ENCODE assay signal across 16 cellular contexts in the genomic region with DNA sequence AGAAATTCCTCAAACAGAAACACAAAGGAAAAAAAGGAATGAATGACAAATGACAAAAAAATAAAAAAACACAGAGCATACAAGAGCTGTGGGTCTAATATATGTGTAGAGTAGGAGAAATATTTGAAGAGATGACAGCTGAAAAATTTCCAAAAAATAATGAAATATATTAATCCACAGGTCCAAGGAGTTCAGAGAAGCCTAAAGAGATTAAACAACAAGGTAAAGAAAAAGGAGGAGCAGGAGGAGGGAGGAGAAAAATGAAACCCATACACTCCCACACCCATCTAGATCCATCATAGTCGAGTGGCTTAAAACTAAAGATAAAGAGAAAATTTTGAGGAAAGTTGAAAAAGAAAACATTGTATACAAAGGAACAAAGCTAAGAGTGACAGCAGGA.
DNase-seq lines count a peak whose midpoint lies in the region; ATAC-seq and TF ChIP-seq lines count a peak whose summit lies in the region.
"Had no signal": no experiment of that assay in that cellular context is flagged by ENCODE, and none has a peak within 500 bp of the region (broad histone marks: within the 10 kb centered on the region; RNA-seq: fewer than 3 reads in every experiment).

No MANE protein-coding gene starts in this region.

- peaks cover 12% of the 10 kb centered on the region for H3K4me1 ChIP-seq in HEK293 (ENCODE audit: control insufficient read depth, insufficient read depth, low read length)

- H3K4me3 ChIP-seq in HEK293 (ENCODE audit: low read depth, low read length): no peak overlapping the region
- H3K4me3 ChIP-seq: BLaER1 treated with 17β-estradiol and CSF1 and Interleukin-3, amounts not matched to agents 10 nM and 100 nM; GM23338 had no signal

- POLR2A ChIA-PET in HEK293 (lab: Yijun Ruan, JAX): interaction anchor here (1.7 kb wide), 1 partner anchor 25 kb away, joined by 3 read pairs; no protein-coding TSS in a partner anchor

- H3K27ac Mint-ChIP-seq in T-helper 17 cell (peak overlapping the region; percentile 71), nephron progenitor cell (peak overlapping the region; percentile 78)
- no peak overlapping the region for H3K27ac Mint-ChIP-seq in activated T-helper 2 cell treated with anti-CD3 and anti-CD28 coated beads, Interferon-gamma antibody, Interleukin-2, Interleukin-4, amounts not matched to agents 10 μg/mL and 5 μg/mL and 100 μg/mL, durations not matched to agents 14 hours and 24 hours and 36 hours
- H3K27ac Mint-ChIP-seq: B cell; CD8-positive, alpha-beta T cell; GM23338; HFFc6 had no signal

- H3K27me3 Mint-ChIP-seq in T-helper 17 cell (no peaks in the 10 kb centered on the region), nephron progenitor cell (ENCODE audit: low read depth, poor library complexity) (peaks cover 3% of the 10 kb centered on the region)
- H3K27me3 Mint-ChIP-seq in activated T-helper 2 cell treated with anti-CD3 and anti-CD28 coated beads, Interferon-gamma antibody, Interleukin-2, Interleukin-4, amounts not matched to agents 10 μg/mL and 5 μg/mL and 100 μg/mL, durations not matched to agents 14 hours and 24 hours and 36 hours (ENCODE audit: low read depth): peaks cover 13% of the 10 kb centered on the region
- H3K27me3 Mint-ChIP-seq: B cell had no signal

- ATAC-seq in T-helper 17 cell: no peak
- ATAC-seq: CD8-positive, alpha-beta T cell; GM23338; HepG2 had no signal

- H3K4me3 Mint-ChIP-seq in T-helper 17 cell (no peak overlapping the region), nephron progenitor cell (no peak overlapping the region)
- no peak overlapping the region for H3K4me3 Mint-ChIP-seq in activated T-helper 2 cell treated with anti-CD3 and anti-CD28 coated beads, Interferon-gamma antibody, Interleukin-2, Interleukin-4, amounts not matched to agents 10 μg/mL and 5 μg/mL and 100 μg/mL, durations not matched to agents 14 hours and 24 hours and 36 hours (ENCODE audit: low read depth)
- H3K4me3 Mint-ChIP-seq: B cell; CD8-positive, alpha-beta T cell; GM23338; HFFc6 had no signal

- CTCF ChIA-PET in HEK293 (lab: Yijun Ruan, JAX): no interaction called here

- no peaks in the 10 kb centered on the region for H3K36me3 ChIP-seq in HEK293 (ENCODE audit: control insufficient read depth in 2 of 2, insufficient read depth in 1 of 2, low read length in 2 of 2)

- H3K9me3 ChIP-seq in HEK293 (ENCODE audit: control insufficient read depth, insufficient read depth, low read depth, low read length) (no peaks in the 10 kb centered on the region), T-helper 17 cell (ENCODE audit: control insufficient read depth, low read length, poor library complexity, severe bottlenecking) (no peaks in the 10 kb centered on the region)

- peaks cover 4% of the 10 kb centered on the region for H3K36me3 Mint-ChIP-seq in T-helper 17 cell (ENCODE audit: low read depth)
- H3K36me3 Mint-ChIP-seq in nephron progenitor cell (ENCODE audit: low read depth): peaks cover 18% of the 10 kb centered on the region
- peaks cover 13% of the 10 kb centered on the region for H3K36me3 Mint-ChIP-seq in activated T-helper 2 cell treated with anti-CD3 and anti-CD28 coated beads, Interferon-gamma antibody, Interleukin-2, Interleukin-4, amounts not matched to agents 10 μg/mL and 5 μg/mL and 100 μg/mL, durations not matched to agents 14 hours and 24 hours and 36 hours (ENCODE audit: low read depth)
- H3K36me3 Mint-ChIP-seq: CD8-positive, alpha-beta T cell had no signal

- H3K4me1 Mint-ChIP-seq in T-helper 17 cell (peaks cover 17% of the 10 kb centered on the region), nephron progenitor cell (peaks cover 43% of the 10 kb centered on the region)
- H3K4me1 Mint-ChIP-seq in activated T-helper 2 cell treated with anti-CD3 and anti-CD28 coated beads, Interferon-gamma antibody, Interleukin-2, Interleukin-4, amounts not matched to agents 10 μg/mL and 5 μg/mL and 100 μg/mL, durations not matched to agents 14 hours and 24 hours and 36 hours (ENCODE audit: low read depth): no peaks in the 10 kb centered on the region

- no peak overlapping the region for H3K27ac ChIP-seq in HEK293 (ENCODE audit: extremely low read depth, low read depth, low read length)
- H3K27ac ChIP-seq: BLaER1 treated with 17β-estradiol and CSF1 and Interleukin-3, amounts not matched to agents 10 nM and 100 nM had no signal

- DNase-seq in T-helper 17 cell: no peak
- no peak for DNase-seq in nephron progenitor cell
- DNase-seq in stimulated activated CD4-positive, alpha-beta T cell treated with anti-CD3 and anti-CD28 coated beads, Interleukin-12 subunit alpha, Interleukin-12 subunit beta, amount 100 ng/mL, for 4 hours: no peak
- DNase-seq in activated T-helper 2 cell treated with anti-CD3 and anti-CD28 coated beads, Interferon-gamma antibody, Interleukin-2, Interleukin-4, amounts not matched to agents 10 μg/mL and 5 μg/mL and 100 μg/mL, durations not matched to agents 14 hours and 24 hours and 36 hours (ENCODE audit: low spot score): no peak
- DNase-seq in DMS153 (lab: John Stamatoyannopoulos, UW): no peak
- DNase-seq in GF-D8 (lab: John Stamatoyannopoulos, UW): no peak
- DNase-seq: 8988T; CD8-positive, alpha-beta T cell; DMS 273 treated with DMSO at 0.1 percent for 48 hours; HCEC 1CT; HFFc6 had no signal

- peaks cover 38% of the 10 kb centered on the region for H3K9me3 Mint-ChIP-seq in nephron progenitor cell
- H3K9me3 Mint-ChIP-seq in activated T-helper 2 cell treated with anti-CD3 and anti-CD28 coated beads, Interferon-gamma antibody, Interleukin-2, Interleukin-4, amounts not matched to agents 10 μg/mL and 5 μg/mL and 100 μg/mL, durations not matched to agents 14 hours and 24 hours and 36 hours: peaks cover 24% of the 10 kb centered on the region

- intact Hi-C loops in activated T-helper 2 cell treated with anti-CD3 and anti-CD28 coated beads, Interferon-gamma antibody, Interleukin-2, Interleukin-4, amounts not matched to agents 10 μg/mL and 5 μg/mL and 100 μg/mL, durations not matched to agents 14 hours and 24 hours and 36 hours (cut with micrococcal nuclease): no loop called here

- TF ChIP-seq CTCF in HEK293 (tag by site-specific recombination; IDR thresholded peaks at IDR 0.05): no peak
- TF ChIP-seq CTCF in nephron progenitor cell (IDR thresholded peaks at IDR 0.05): no peak

TF ChIP-seq in HEK293, 187 proteins besides CTCF, POLR2A, EP300 and RAD21:
- TF ChIP-seq ZNF558 (tag by site-specific recombination; IDR thresholded peaks at IDR 0.05) (peak; percentile 94), ZNF311 (tag by site-specific recombination; IDR thresholded peaks at IDR 0.05; ENCODE audit: borderline replicate concordance) (no peak)
